11 cellular contexts compared by ENCODE assay signal in genomic region chr15:40550381-40551037, GRCh38. TPM values are rescaled to one million over a fixed set of nuclear protein-coding genes. Genes with fewer than 3 reads are reported as not detected.
A peak's percentile ranks its signal among the peaks of the same experiment; 100 is the strongest.
DNase-seq lines count a peak whose midpoint lies in the region; ATAC-seq and TF ChIP-seq lines count a peak whose summit lies in the region.
"Had no signal": no experiment of that assay in that cellular context is flagged by ENCODE, and none has a peak within 500 bp of the region (broad histone marks: within the 10 kb centered on the region; RNA-seq: fewer than 3 reads in every experiment).

No MANE protein-coding gene starts in this region.

- intact Hi-C loops in heart right ventricle (cut with DNase I), result no loop called here

- peak overlapping the region; percentile 54 to 89 (median 74) for H3K27ac ChIP-seq in heart right ventricle
- H3K27ac ChIP-seq: esophagus muscularis mucosa, SK-N-MC had no signal

- DNase-seq in heart right ventricle (no peak), NCI-H2227 (lab: John Stamatoyannopoulos, UW; ENCODE audit: unreplicated experiment) (no peak), kidney tubule cell (ENCODE audit: low spot score) (no peak), H7 (no peak), OCI-M1 (lab: John Stamatoyannopoulos, UW) (no peak)
- DNase-seq: midbrain had no signal

- H3K4me3 ChIP-seq in heart right ventricle (no peak overlapping the region), H7 (ENCODE audit: insufficient read depth, low read depth, low read length) (no peak overlapping the region)
- H3K4me3 ChIP-seq: esophagus muscularis mucosa, SK-N-MC had no signal

- H3K4me1 ChIP-seq in heart right ventricle, result peaks cover 3 to 67% (median 36%) of the 10 kb centered on the region in 9 donors

- TF ChIP-seq CTCF in heart right ventricle (IDR thresholded peaks at IDR 0.05), result no peak

- no peaks in the 10 kb centered on the region for H3K9me3 ChIP-seq in heart right ventricle
- H3K9me3 ChIP-seq: esophagus muscularis mucosa had no signal

- H3K27me3 ChIP-seq in heart right ventricle (no peaks in the 10 kb centered on the region), H7 (ENCODE audit: control insufficient read depth, insufficient read depth, low read length) (no peaks in the 10 kb centered on the region)
- H3K27me3 ChIP-seq: esophagus muscularis mucosa had no signal

- H3K36me3 ChIP-seq in heart right ventricle (peaks cover 0 to 90% (median 0%) of the 10 kb centered on the region in 9 donors), H7 (replicated peaks; ENCODE audit: control insufficient read depth, insufficient read depth, low read length) (no peaks in the 10 kb centered on the region; the same call in 1 of the 2 replicates)

- WGBS in heart right ventricle, 2 donors, result 68 to 78% methylated on average over 6 of the region's 6 CpGs

- ATAC-seq in GM18517 (IDR thresholded peaks at IDR 0.05; ENCODE audit: unreplicated experiment) (peak; percentile 64), GM21619 (IDR thresholded peaks at IDR 0.05; ENCODE audit: unreplicated experiment) (peak; percentile 64), HG03457 (IDR thresholded peaks at IDR 0.05; ENCODE audit: unreplicated experiment) (peak; percentile 58), heart right ventricle (peak in 2 of 8 donors; percentile 34 to 41)

RNA-seq across cellular contexts. Expression of gene CCDC32, which starts 14.3 kb away (rescaled TPM):
- 10 to 100 TPM; 16.0 to 30.1 (median 21.6) TPM for total RNA-seq in heart right ventricle
- 10 to 100 TPM; 25.0 to 37.5 TPM for polyA plus RNA-seq in heart right ventricle
- total RNA-seq in H7 (2014; rRNA removed; shearing (Covaris generic)), result 12.3 and 17.2 TPM in 2 replicates

RNA-seq across cellular contexts. Expression of gene RPUSD2, which starts 18.6 kb away (rescaled TPM):
- 10 to 100 TPM in 6 of 10 donors, 1 to 10 TPM in 4; 7.4 to 14.8 (median 10.7) TPM for total RNA-seq in heart right ventricle
- polyA plus RNA-seq in heart right ventricle, result 10 to 100 TPM in 1 of 2 donors, 1 to 10 TPM in 1; 9.6 to 11.0 TPM
- 30.5 and 38.1 TPM in 2 replicates for total RNA-seq in H7 (2014; rRNA removed; shearing (Covaris generic))

RNA-seq across cellular contexts. Expression of gene KNL1, which starts 43.5 kb away (rescaled TPM):
- 1 to 10 TPM in 4 of 10 donors, under 1 TPM in 6; 0.21 to 2.6 (median 0.73) TPM for total RNA-seq in heart right ventricle
- polyA plus RNA-seq in heart right ventricle, result under 1 TPM; 0.10 to 0.22 TPM
- total RNA-seq in H7 (2014; rRNA removed; shearing (Covaris generic)), result 28.4 and 33.9 TPM in 2 replicates
